ENCODE assay signal across 8 cellular contexts in the genomic region with DNA sequence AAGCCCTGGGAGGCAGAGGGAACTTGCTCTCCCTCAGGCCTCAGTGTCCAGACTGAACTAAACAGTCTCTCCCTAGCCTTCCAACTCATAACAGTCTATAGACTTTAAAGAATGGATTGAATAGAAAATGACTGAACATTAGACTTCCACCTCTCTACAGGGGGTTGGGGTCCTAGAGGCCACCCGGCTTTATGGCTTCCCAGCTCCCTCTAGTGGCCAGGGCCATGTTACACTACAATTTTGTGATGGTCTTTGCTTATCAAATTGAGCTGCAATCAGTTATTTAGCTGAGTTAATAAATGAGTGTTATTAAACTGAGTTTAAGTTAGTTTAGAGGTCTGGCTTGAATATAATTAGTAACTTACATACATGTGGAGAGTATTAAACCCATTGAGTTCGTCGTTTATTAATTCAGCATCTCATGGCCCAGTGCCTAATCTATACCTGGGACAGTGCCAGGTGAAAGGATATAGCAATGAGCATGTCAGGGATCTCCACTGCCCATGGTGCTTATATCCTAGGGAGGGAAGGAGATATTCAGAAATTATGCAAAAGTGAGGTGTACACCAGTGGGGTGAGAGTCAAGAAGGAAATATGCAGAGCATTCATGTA.
DNase-seq lines count a peak whose midpoint lies in the region; ATAC-seq, FAIRE-seq and TF ChIP-seq lines count a peak whose summit lies in the region.

No MANE protein-coding gene starts in this region.

- H3F3A ChIP-seq in Loucy (ENCODE audit: low read depth) = no peaks in the 10 kb centered on the region

- H3K27ac Mint-ChIP-seq in WTC11 (no peak overlapping the region), nephron progenitor cell (no peak overlapping the region)

- H3K4me2 ChIP-seq in Loucy (ENCODE audit: low read depth, low read length, poor library complexity, severe bottlenecking) = no peak overlapping the region

- H3K4me1 Mint-ChIP-seq in WTC11 (peaks cover 23% of the 10 kb centered on the region), nephron progenitor cell (no peaks in the 10 kb centered on the region)

- H3K79me2 ChIP-seq in Loucy (ENCODE audit: insufficient read depth, low read length) = no peaks in the 10 kb centered on the region

- H2AFZ ChIP-seq in Loucy (ENCODE audit: low read length) = no peak overlapping the region

- H3K9ac ChIP-seq in Loucy (ENCODE audit: low read depth, low read length, poor library complexity, severe bottlenecking) = no peak overlapping the region

- FAIRE-seq in urothelium cell line (lab: Jason Lieb, UNC) = no peak

- H3K36me3 Mint-ChIP-seq in WTC11 = no peaks in the 10 kb centered on the region
- no peaks in the 10 kb centered on the region for H3K36me3 Mint-ChIP-seq in nephron progenitor cell (ENCODE audit: low read depth)

- H3K27me3 Mint-ChIP-seq in WTC11 (ENCODE audit: low read depth) = peaks cover 8% of the 10 kb centered on the region
- H3K27me3 Mint-ChIP-seq in nephron progenitor cell (ENCODE audit: low read depth, poor library complexity) = peaks cover 13% of the 10 kb centered on the region

- POLR2A ChIA-PET in WTC11 (lab: Charles Lee) = interaction anchor here (1.0 kb wide), 1 partner anchor 26 kb away, joined by 3 read pairs; no protein-coding TSS in a partner anchor

- H3K27me3 ChIP-seq in Loucy (ENCODE audit: insufficient read depth, low read length, poor library complexity, severe bottlenecking) = no peaks in the 10 kb centered on the region

- no peak overlapping the region for H3K4me3 Mint-ChIP-seq in WTC11
- no peak overlapping the region for H3K4me3 Mint-ChIP-seq in nephron progenitor cell

- H3K9me3 ChIP-seq in Loucy (ENCODE audit: insufficient read depth, low read depth, low read length) = no peaks in the 10 kb centered on the region

- ATAC-seq in WTC11 = no peak; the same call in 1 of the 2 replicates
- no peak for ATAC-seq in esophagus mucosa

- no peaks in the 10 kb centered on the region for H4K20me1 ChIP-seq in Loucy (ENCODE audit: insufficient read depth, low read length, poor library complexity, severe bottlenecking)

- peak; percentile 34 for DNase-seq in AG08395 (ENCODE audit: low spot score)
- peak; percentile 50 for DNase-seq in GM13977 (ENCODE audit: low spot score)
- peak; percentile 74 for DNase-seq in WTC11 (ENCODE audit: low spot score)
- peak; percentile 4 for DNase-seq in effector CD8-positive, alpha-beta T cell (lab: John Stamatoyannopoulos, UW)
- peak; percentile 67 for DNase-seq in nephron progenitor cell
- peak; percentile 58 for DNase-seq in urothelium cell line (ENCODE audit: low spot score)

- in situ Hi-C loops in GM13977 (cut with MboI; ENCODE audit: low pct_unique_long_range_greater_than_20kb, low sequenced_read_pairs, unreplicated experiment) = loop anchor here (10.0 kb wide), 1 partner anchor 223 kb away; no protein-coding TSS in a partner anchor

- CTCF ChIA-PET in WTC11 (lab: Charles Lee) = interaction anchor here (0.6 to 6.3 kb wide), 56 partner anchors 12 to 270 kb away, joined by 3 to 144 read pairs (median 4); partner anchors contain the start of genes ADRB2 and SH3TC2

- peak; percentile 82 for TF ChIP-seq CTCF in GM13977 (IDR thresholded peaks at IDR 0.05; ENCODE audit: extremely low read depth, insufficient read depth, missing control alignments)
- TF ChIP-seq CTCF in Loucy (conservative IDR thresholded peaks at IDR 0.05; ENCODE audit: low read length) = peak; percentile 99
- TF ChIP-seq CTCF in WTC11 (IDR thresholded peaks at IDR 0.05) = peak; percentile 85
- TF ChIP-seq CTCF in nephron progenitor cell (IDR thresholded peaks at IDR 0.05) = peak; percentile 92

- no peaks in the 10 kb centered on the region for H3K9me2 ChIP-seq in Loucy (replicated peaks; ENCODE audit: low read depth, low read length)

- H3K4me1 ChIP-seq in Loucy (ENCODE audit: insufficient read depth, low read length, poor library complexity, severe bottlenecking) = peaks cover 14% of the 10 kb centered on the region

- no peaks in the 10 kb centered on the region for H3K36me3 ChIP-seq in Loucy (ENCODE audit: insufficient read depth, low read length)

- H3K4me3 ChIP-seq in Loucy (ENCODE audit: low read length, poor library complexity, severe bottlenecking) = no peak overlapping the region

- H3K9me3 Mint-ChIP-seq in WTC11 = 0 out of 2 replicates have a peak, but pooled peaks cover 4% of the 10 kb centered on the region
- no peaks in the 10 kb centered on the region for H3K9me3 Mint-ChIP-seq in nephron progenitor cell

TF ChIP-seq in WTC11, 78 proteins besides CTCF, POLR2A, EP300 and RAD21:
- TF ChIP-seq, protein P1, sequence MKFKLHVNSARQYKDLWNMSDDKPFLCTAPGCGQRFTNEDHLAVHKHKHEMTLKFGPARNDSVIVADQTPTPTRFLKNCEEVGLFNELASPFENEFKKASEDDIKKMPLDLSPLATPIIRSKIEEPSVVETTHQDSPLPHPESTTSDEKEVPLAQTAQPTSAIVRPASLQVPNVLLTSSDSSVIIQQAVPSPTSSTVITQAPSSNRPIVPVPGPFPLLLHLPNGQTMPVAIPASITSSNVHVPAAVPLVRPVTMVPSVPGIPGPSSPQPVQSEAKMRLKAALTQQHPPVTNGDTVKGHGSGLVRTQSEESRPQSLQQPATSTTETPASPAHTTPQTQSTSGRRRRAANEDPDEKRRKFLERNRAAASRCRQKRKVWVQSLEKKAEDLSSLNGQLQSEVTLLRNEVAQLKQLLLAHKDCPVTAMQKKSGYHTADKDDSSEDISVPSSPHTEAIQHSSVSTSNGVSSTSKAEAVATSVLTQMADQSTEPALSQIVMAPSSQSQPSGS (CRISPR knock-in tag; IDR thresholded peaks at IDR 0.05; ENCODE audit: borderline replicate concordance, low read depth) = no peak
- TF ChIP-seq ZBTB21 (CRISPR knock-in tag; IDR thresholded peaks at IDR 0.05; ENCODE audit: borderline replicate concordance) = no peak
- TF ChIP-seq IRF2 (CRISPR knock-in tag; IDR thresholded peaks at IDR 0.05; ENCODE audit: borderline replicate concordance, low read depth) = no peak
- TF ChIP-seq ZNF671 (CRISPR knock-in tag; IDR thresholded peaks at IDR 0.05) = no peak
- no peak for TF ChIP-seq ETV6 (CRISPR knock-in tag; IDR thresholded peaks at IDR 0.05)
- TF ChIP-seq, protein P2, sequence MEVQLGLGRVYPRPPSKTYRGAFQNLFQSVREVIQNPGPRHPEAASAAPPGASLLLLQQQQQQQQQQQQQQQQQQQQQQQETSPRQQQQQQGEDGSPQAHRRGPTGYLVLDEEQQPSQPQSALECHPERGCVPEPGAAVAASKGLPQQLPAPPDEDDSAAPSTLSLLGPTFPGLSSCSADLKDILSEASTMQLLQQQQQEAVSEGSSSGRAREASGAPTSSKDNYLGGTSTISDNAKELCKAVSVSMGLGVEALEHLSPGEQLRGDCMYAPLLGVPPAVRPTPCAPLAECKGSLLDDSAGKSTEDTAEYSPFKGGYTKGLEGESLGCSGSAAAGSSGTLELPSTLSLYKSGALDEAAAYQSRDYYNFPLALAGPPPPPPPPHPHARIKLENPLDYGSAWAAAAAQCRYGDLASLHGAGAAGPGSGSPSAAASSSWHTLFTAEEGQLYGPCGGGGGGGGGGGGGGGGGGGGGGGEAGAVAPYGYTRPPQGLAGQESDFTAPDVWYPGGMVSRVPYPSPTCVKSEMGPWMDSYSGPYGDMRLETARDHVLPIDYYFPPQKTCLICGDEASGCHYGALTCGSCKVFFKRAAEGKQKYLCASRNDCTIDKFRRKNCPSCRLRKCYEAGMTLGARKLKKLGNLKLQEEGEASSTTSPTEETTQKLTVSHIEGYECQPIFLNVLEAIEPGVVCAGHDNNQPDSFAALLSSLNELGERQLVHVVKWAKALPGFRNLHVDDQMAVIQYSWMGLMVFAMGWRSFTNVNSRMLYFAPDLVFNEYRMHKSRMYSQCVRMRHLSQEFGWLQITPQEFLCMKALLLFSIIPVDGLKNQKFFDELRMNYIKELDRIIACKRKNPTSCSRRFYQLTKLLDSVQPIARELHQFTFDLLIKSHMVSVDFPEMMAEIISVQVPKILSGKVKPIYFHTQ (CRISPR knock-in tag; IDR thresholded peaks at IDR 0.05) = no peak
TF ChIP-seq in WTC11: peak in this region for 0.

Comparison
In these comparisons a context has a peak if more than half of its experiments do, and no peak if none do; other contexts are left out.
1. DNase-seq: peak in every context shown above with its lines; median percentile 74 in WTC11; 67 in nephron progenitor cell; 58 in urothelium cell line; 50 in GM13977; 34 in AG08395; 4 in effector CD8-positive, alpha-beta T cell.